19 cellular contexts compared by ENCODE assay signal in the genomic region with DNA sequence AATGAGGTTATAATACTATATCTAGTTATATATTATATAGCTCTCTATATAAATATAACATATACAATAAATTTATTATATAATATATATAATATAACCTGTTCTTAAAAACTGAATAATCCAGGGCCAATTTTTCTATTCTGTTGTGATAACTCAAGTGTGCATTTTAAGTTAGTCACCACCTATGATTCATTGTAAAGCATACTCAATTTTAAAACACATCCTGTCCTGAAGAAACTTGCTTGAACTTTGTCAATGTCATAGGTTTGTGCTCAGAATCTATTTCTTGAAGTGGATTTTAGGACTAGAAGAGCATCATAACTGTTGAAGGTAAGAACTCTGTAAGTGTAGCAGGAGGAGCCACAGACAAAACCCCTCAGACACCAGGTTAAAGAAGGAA.
A peak's percentile ranks its signal among the peaks of the same experiment; 100 is the strongest.
DNase-seq lines count a peak whose midpoint lies in the region; ATAC-seq and TF ChIP-seq lines count a peak whose summit lies in the region.
"Had no signal": no experiment of that assay in that cellular context is flagged by ENCODE, and none has a peak within 500 bp of the region (broad histone marks: within the 10 kb centered on the region; RNA-seq: fewer than 3 reads in every experiment).

No MANE protein-coding gene starts in this region.

- CTCF ChIA-PET in A673 (lab: Charles Lee): no interaction called here

- POLR2A ChIA-PET in A673 (lab: Charles Lee; ENCODE audit: low non-redundant PET): interaction anchor here (0.7 kb wide), 1 partner anchor 31 kb away, joined by 3 read pairs; no protein-coding TSS in a partner anchor

- in situ Hi-C loops in ACHN (cut with HindIII; ENCODE audit: low pct_ligation_motif_present, low pct_unique_long_range_greater_than_20kb, low sequenced_read_pairs): no loop called here

- no peaks in the 10 kb centered on the region for H3K36me3 ChIP-seq in A673 (ENCODE audit: insufficient read depth, low read length, poor library complexity, severe bottlenecking)

- TF ChIP-seq CTCF in VCaP (conservative IDR thresholded peaks at IDR 0.05) (no peak), A673 (conservative IDR thresholded peaks at IDR 0.05; ENCODE audit: low read depth, low read length) (no peak)

- H3K4me1 ChIP-seq in A673 (ENCODE audit: insufficient read depth, low read length, poor library complexity, severe bottlenecking): no peaks in the 10 kb centered on the region

- DNase-seq in ACHN (peak; percentile 22), HPDE6-E6E7 (ENCODE audit: extremely low spot score) (peak; percentile 26), kidney tubule cell (ENCODE audit: low spot score) (peak; percentile 71), NCI-H2081 treated with DMSO at 0.1 percent for 48 hours (lab: John Stamatoyannopoulos, UW) (no peak), A673 (ENCODE audit: low spot score) (no peak)
- DNase-seq: CD4-positive, alpha-beta T cell; COR-L47; EL; GF-D8; KG1; NCI-H1105; NCI-H2081; NCI-H446; SHP77 treated with DMSO at 0.1 percent for 48 hours had no signal

- intact Hi-C loops in A673 (cut with micrococcal nuclease; ENCODE audit: unreplicated experiment): no loop called here

- H3K9me3 ChIP-seq in A673 (ENCODE audit: low read depth, low read length, poor library complexity, severe bottlenecking): no peaks in the 10 kb centered on the region

- H3K27me3 ChIP-seq in A673 (replicated peaks; ENCODE audit: insufficient read depth, low read depth, low read length, poor library complexity): no peaks in the 10 kb centered on the region

- BruUV-seq in A673 (replicated peaks; lab: Mats Ljungman, UMichigan): no TSS peak

- H3K27ac ChIP-seq in VCaP (peak overlapping the region; percentile 58; the same call in 1 of the 2 replicates), A673 (ENCODE audit: low read depth, low read length, poor library complexity, severe bottlenecking) (no peak overlapping the region)
- H3K27ac ChIP-seq: RWPE1, SK-N-MC had no signal

- H3K4me3 ChIP-seq in A673 (ENCODE audit: low read depth, low read length, poor library complexity, severe bottlenecking): no peak overlapping the region
- H3K4me3 ChIP-seq: SK-N-MC had no signal

- no peak for ATAC-seq in GM21619 (IDR thresholded peaks at IDR 0.05; ENCODE audit: unreplicated experiment)
- ATAC-seq in GM21825 (IDR thresholded peaks at IDR 0.05; ENCODE audit: unreplicated experiment): no peak

Comparison
In these comparisons a context has a peak if more than half of its experiments do, and no peak if none do; other contexts are left out.
1. DNase-seq: peak in ACHN (single experiment), HPDE6-E6E7 (single experiment) and kidney tubule cell (single experiment); none in NCI-H2081 treated with DMSO at 0.1 percent for 48 hours (single experiment) and A673 (single experiment).